ENCODE assay signal across 16 cellular contexts in genomic region chr5:151811593-151812321, GRCh38. TPM values are rescaled to one million over a fixed set of nuclear protein-coding genes. Genes with fewer than 3 reads are reported as not detected.
DNase-seq lines count a peak whose midpoint lies in the region; ATAC-seq and TF ChIP-seq lines count a peak whose summit lies in the region.
"Had no signal": no experiment of that assay in that cellular context is flagged by ENCODE, and none has a peak within 500 bp of the region (broad histone marks: within the 10 kb centered on the region; RNA-seq: fewer than 3 reads in every experiment).

No MANE protein-coding gene starts in this region.

- H3K4me1 ChIP-seq in tibial nerve, result peaks cover 0 to 15% (median 3%) of the 10 kb centered on the region in 4 donors

- 81 to 87% methylated on average over 5 of the region's 5 CpGs for WGBS in tibial nerve, 2 donors

- CTCF ChIA-PET in BJ (lab: Yijun Ruan, JAX), result interaction anchor here (1.3 kb wide), 1 partner anchor 331 kb away, joined by 4 read pairs; no protein-coding TSS in a partner anchor

- ATAC-seq in HG03097 (IDR thresholded peaks at IDR 0.05; ENCODE audit: low FRiP score, unreplicated experiment), result no peak

- POLR2A ChIA-PET in BJ (lab: Charles Lee), result no interaction called here

- H3K9me3 ChIP-seq in tibial nerve, result no peaks in the 10 kb centered on the region

- H3K36me3 ChIP-seq in BJ (ENCODE audit: control insufficient read depth, insufficient read depth, low read length) (peaks cover 6% of the 10 kb centered on the region), tibial nerve (peaks cover 0 to 54% (median 0%) of the 10 kb centered on the region in 3 donors)

- no peak overlapping the region for H3K4me3 ChIP-seq in BJ (ENCODE audit: low read depth, low read length)
- H3K4me3 ChIP-seq in tibial nerve, result no peak overlapping the region
- H3K4me3 ChIP-seq: dorsolateral prefrontal cortex had no signal

- H3K27ac ChIP-seq in epithelial cell of prostate (peak overlapping the region; percentile 34), tibial nerve (no peak overlapping the region)
- H3K27ac ChIP-seq: RWPE1 had no signal

- TF ChIP-seq EP300 in tibial nerve (IDR thresholded peaks at IDR 0.05), result no peak

- no peak for TF ChIP-seq POLR2A in tibial nerve (IDR thresholded peaks at IDR 0.05)

- DNase-seq in BJ (ENCODE audit: low read depth) (peak; percentile 14), M059J (ENCODE audit: low read depth) (peak; percentile 68), epithelial cell of prostate (ENCODE audit: low read depth, low spot score) (no peak), medulla oblongata (ENCODE audit: extremely low spot score) (peak; percentile 44), NCI-H748 treated with DMSO at 0.1 percent for 48 hours (lab: John Stamatoyannopoulos, UW) (no peak), islet precursor cell (no peak), tibial nerve (ENCODE audit: low spot score in 2 of 2) (no peak)
- DNase-seq: activated CD8-positive, alpha-beta memory T cell treated with anti-CD3 and anti-CD28 coated beads for 24 hours; activated naive CD8-positive, alpha-beta T cell treated with anti-CD3 and anti-CD28 coated beads for 36 hours; dorsolateral prefrontal cortex; NCI-H1105; NCI-H446 treated with DMSO at 0.1 percent for 48 hours; occipital lobe; stimulated activated CD4-positive, alpha-beta T cell treated with anti-CD3 and anti-CD28 coated beads, Interleukin-2, amount 100 ng/mL, for 24 hours had no signal

- H3K27me3 ChIP-seq in BJ (ENCODE audit: control insufficient read depth, insufficient read depth, low read length) (no peaks in the 10 kb centered on the region), tibial nerve (no peaks in the 10 kb centered on the region)
- H3K27me3 ChIP-seq: dorsolateral prefrontal cortex had no signal

- TF ChIP-seq CTCF in BJ (IDR thresholded peaks at IDR 0.05; ENCODE audit: insufficient read depth, low read depth, low read length), result no peak
- no peak for TF ChIP-seq CTCF in tibial nerve (IDR thresholded peaks at IDR 0.05)

RNA-seq across cellular contexts. Expression of gene G3BP1, which starts 40.0 kb away (rescaled TPM):
- 59.1 and 100 TPM in 2 replicates for polyA plus RNA-seq in BJ (2011; rRNA removed)
- polyA minus RNA-seq in BJ (2011; rRNA and poly(A)+ RNA removed), result 120 and 160 TPM in 2 replicates
- total RNA-seq in M059J (2014; rRNA removed; shearing (Covaris generic)), result 124 and 167 TPM in 2 replicates
- total RNA-seq in tibial nerve, result 10 to 100 TPM; 78.2 to 86.7 (median 84.3) TPM

RNA-seq across cellular contexts. Expression of gene ATOX1, which starts 53.3 kb away (rescaled TPM):
- 156 and 187 TPM in 2 replicates for polyA plus RNA-seq in BJ (2011; rRNA removed)
- polyA minus RNA-seq in BJ (2011; rRNA and poly(A)+ RNA removed), result 83.2 and 114 TPM in 2 replicates
- 169 and 189 TPM in 2 replicates for total RNA-seq in M059J (2014; rRNA removed; shearing (Covaris generic))
- total RNA-seq in tibial nerve, result 100 to 1,000 TPM in 1 of 4 donors, 10 to 100 TPM in 3; 43.7 to 108 (median 98.5) TPM

Comparison
In these comparisons a context has a peak if more than half of its experiments do, and no peak if none do; other contexts are left out.
1. DNase-seq: peak in BJ (single experiment), M059J (single experiment) and medulla oblongata (single experiment); none in epithelial cell of prostate (single experiment), NCI-H748 treated with DMSO at 0.1 percent for 48 hours (single experiment), islet precursor cell (single experiment) and tibial nerve (0 of 2).